Comparison of ENCODE assay signal across 8 cellular contexts in genomic region chr12:108514973-108515814, GRCh38. TPM values are rescaled to one million over a fixed set of nuclear protein-coding genes. Genes with fewer than 3 reads are reported as not detected.
A peak's percentile ranks its signal among the peaks of the same experiment; 100 is the strongest.
DNase-seq lines count a peak whose midpoint lies in the region; ATAC-seq and TF ChIP-seq lines count a peak whose summit lies in the region.

Gene FICD (plus strand): TSS chr12:108515277. CDS start chr12:108516973, 1,696 bp downstream.

- no peaks in the 10 kb centered on the region for H3K27me3 ChIP-seq in thoracic aorta (replicated peaks; ENCODE audit: insufficient read depth)

- H3K36me3 ChIP-seq in thoracic aorta: peaks cover 4% of the 10 kb centered on the region

- TF ChIP-seq POLR2A in GM10847 (IDR thresholded peaks at IDR 0.05; ENCODE audit: extremely low read depth, insufficient read length): peak; percentile 47

- peaks cover 6 to 29% of the 10 kb centered on the region in 2 donors for H3K4me1 ChIP-seq in thoracic aorta (ENCODE audit: control insufficient read depth in 1 of 2, low read depth in 2 of 2)

- no peaks in the 10 kb centered on the region for H3K36me3 Mint-ChIP-seq in activated naive CD4-positive, alpha-beta T cell treated with anti-CD3 and anti-CD28 coated beads, Interleukin-2, amount 50 U/mL, for 72 hours

- no peaks in the 10 kb centered on the region for H3K9me3 ChIP-seq in thoracic aorta

- peak within 1 kb of the TSS; percentile 88 for H3K4me3 ChIP-seq in thoracic aorta

- TF ChIP-seq CTCF in omental fat pad (IDR thresholded peaks at IDR 0.05): no peak
- no peak for TF ChIP-seq CTCF in thoracic aorta (IDR thresholded peaks at IDR 0.05)

- no peaks in the 10 kb centered on the region for H3K9me3 Mint-ChIP-seq in activated naive CD4-positive, alpha-beta T cell treated with anti-CD3 and anti-CD28 coated beads, Interleukin-2, amount 50 U/mL, for 72 hours

- peak within 1 kb of the TSS; percentile 25 to 52 for H3K27ac ChIP-seq in thoracic aorta

- DNase-seq in NCI-H1105 (lab: John Stamatoyannopoulos, UW) (peak; percentile 99), SKM-1 (lab: John Stamatoyannopoulos, UW; ENCODE audit: unreplicated experiment) (peak; percentile 56), glomerular visceral epithelial cell (ENCODE audit: extremely low spot score) (peak; percentile 99), omental fat pad (ENCODE audit: low spot score) (peak; percentile 99), thoracic aorta (ENCODE audit: low spot score) (peak; percentile 99)
- peak; percentile 99 for DNase-seq in activated naive CD4-positive, alpha-beta T cell treated with anti-CD3 and anti-CD28 coated beads, Interleukin-2, amount 50 U/mL, for 72 hours (ENCODE audit: low spot score in 2 of 2)

- peak; percentile 89 for ATAC-seq in HG02642 (IDR thresholded peaks at IDR 0.05; ENCODE audit: poor library complexity, unreplicated experiment)
- ATAC-seq in activated naive CD4-positive, alpha-beta T cell treated with anti-CD3 and anti-CD28 coated beads, Interleukin-2, amount 50 U/mL, for 72 hours: peak; percentile 92 to 95
- ATAC-seq in omental fat pad (ENCODE audit: low FRiP score): peak; percentile 97
- ATAC-seq in thoracic aorta (ENCODE audit: insufficient number of reproducible peaks, low FRiP score, low read depth): peak; percentile 93

- H3K27ac Mint-ChIP-seq in activated naive CD4-positive, alpha-beta T cell treated with anti-CD3 and anti-CD28 coated beads, Interleukin-2, amount 50 U/mL, for 72 hours: peak within 1 kb of the TSS; percentile 91 to 98

RNA-seq across cellular contexts. Expression of gene FICD, which starts in this region (rescaled TPM):
- total RNA-seq in activated naive CD4-positive, alpha-beta T cell treated with anti-CD3 and anti-CD28 coated beads, Interleukin-2, amount 50 U/mL, for 72 hours: 1 to 10 TPM; 2.3 to 8.4 TPM
- total RNA-seq in omental fat pad (10 to 100 TPM in 1 of 4 donors, 1 to 10 TPM in 3; 6.6 to 10.6 (median 9.5) TPM), thoracic aorta (10 to 100 TPM; 10.2 to 11.8 TPM)

Comparison
In these comparisons a context has a peak if more than half of its experiments do, and no peak if none do; other contexts are left out.
1. Peak in every context shown above with its lines: DNase-seq, ATAC-seq, H3K4me3 ChIP-seq and H3K27ac ChIP-seq.